15 cellular contexts compared by ENCODE assay signal in the genomic region with DNA sequence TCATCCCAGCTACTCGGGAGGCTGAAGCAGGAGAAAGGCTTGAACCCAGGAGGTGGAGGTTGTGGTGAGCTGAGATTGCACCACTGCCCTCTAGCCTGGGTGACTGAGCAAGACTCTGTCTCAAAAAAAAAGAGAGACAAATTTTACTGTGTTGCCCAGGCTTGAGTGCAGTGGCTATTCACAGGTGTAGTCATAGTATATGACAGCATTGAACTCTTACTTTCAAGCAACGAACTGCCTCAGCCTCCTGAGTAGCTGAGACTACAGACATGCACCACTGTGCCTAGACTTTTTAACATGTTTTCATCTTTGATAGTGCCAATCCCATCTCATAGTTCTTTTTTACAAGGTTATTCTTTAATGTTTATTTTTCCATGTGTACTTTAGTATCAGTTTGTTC.
"Had no signal": no experiment of that assay in that cellular context is flagged by ENCODE, and none has a peak within 500 bp of the region (broad histone marks: within the 10 kb centered on the region; RNA-seq: fewer than 3 reads in every experiment).

No MANE protein-coding gene starts in this region.

- H3K4me3 ChIP-seq: dorsolateral prefrontal cortex, esophagus muscularis mucosa, psoas muscle, suprapubic skin, upper lobe of left lung had no signal

- H3K27ac ChIP-seq: dorsolateral prefrontal cortex, esophagus muscularis mucosa, psoas muscle, suprapubic skin, upper lobe of left lung had no signal

- H3K9me3 ChIP-seq: esophagus muscularis mucosa, psoas muscle, suprapubic skin, upper lobe of left lung had no signal

- H3K4me1 ChIP-seq: suprapubic skin had no signal

- H3K9me3 Mint-ChIP-seq: activated CD4-positive, alpha-beta memory T cell treated with anti-CD3 and anti-CD28 coated beads for 36 hours; activated naive CD4-positive, alpha-beta T cell treated with anti-CD3 and anti-CD28 coated beads, Interleukin-2, amount 50 U/mL, for 24 hours; immature natural killer cell; natural killer cell had no signal

- DNase-seq: activated CD4-positive, alpha-beta memory T cell treated with anti-CD3 and anti-CD28 coated beads for 36 hours; activated CD8-positive, alpha-beta memory T cell treated with anti-CD3 and anti-CD28 coated beads, Interleukin-2, amount 50 U/mL, for 48 hours; dorsolateral prefrontal cortex; immature natural killer cell; natural killer cell; nucleus accumbens; psoas muscle; stimulated activated CD4-positive, alpha-beta T cell treated with anti-CD3 and anti-CD28 coated beads, Interleukin-2, amount 100 ng/mL, for 24 hours; stimulated activated naive CD4-positive, alpha-beta T cell; T-helper 2 cell; upper lobe of left lung had no signal

- H3K27ac Mint-ChIP-seq: activated CD4-positive, alpha-beta memory T cell treated with anti-CD3 and anti-CD28 coated beads for 36 hours; natural killer cell had no signal

- ATAC-seq: sciatic nerve had no signal

- H3K36me3 Mint-ChIP-seq: natural killer cell had no signal

- H3K27me3 ChIP-seq: dorsolateral prefrontal cortex, esophagus muscularis mucosa, suprapubic skin, upper lobe of left lung had no signal

- H3K36me3 ChIP-seq: upper lobe of left lung had no signal
